In genomic region chrX:52471301-52471700, GRCh38 we compare ENCODE assay signal across 7 cellular contexts. TPM values are rescaled to one million over a fixed set of nuclear protein-coding genes. Genes with fewer than 3 reads are reported as not detected.
"Had no signal": no experiment of that assay in that cellular context is flagged by ENCODE, and none has a peak within 500 bp of the region (broad histone marks: within the 10 kb centered on the region; RNA-seq: fewer than 3 reads in every experiment).

No MANE protein-coding gene starts in this region.

RNA-seq across cellular contexts. Expression of gene XAGE1A, which starts 24.3 kb away (rescaled TPM):
- total RNA-seq: GM23248, GM23338, H1, H4, H7, H9, HFFc6 had no signal
- polyA plus RNA-seq: GM23248, GM23338, H1 had no signal

RNA-seq across cellular contexts. Expression of gene XAGE1B, which starts 45.6 kb away (rescaled TPM):
- total RNA-seq: GM23248, GM23338, H1, H4, H7, H9, HFFc6 had no signal
- polyA plus RNA-seq: GM23248, GM23338, H1 had no signal
